ENCODE assay signal across 9 cellular contexts in the genomic region with DNA sequence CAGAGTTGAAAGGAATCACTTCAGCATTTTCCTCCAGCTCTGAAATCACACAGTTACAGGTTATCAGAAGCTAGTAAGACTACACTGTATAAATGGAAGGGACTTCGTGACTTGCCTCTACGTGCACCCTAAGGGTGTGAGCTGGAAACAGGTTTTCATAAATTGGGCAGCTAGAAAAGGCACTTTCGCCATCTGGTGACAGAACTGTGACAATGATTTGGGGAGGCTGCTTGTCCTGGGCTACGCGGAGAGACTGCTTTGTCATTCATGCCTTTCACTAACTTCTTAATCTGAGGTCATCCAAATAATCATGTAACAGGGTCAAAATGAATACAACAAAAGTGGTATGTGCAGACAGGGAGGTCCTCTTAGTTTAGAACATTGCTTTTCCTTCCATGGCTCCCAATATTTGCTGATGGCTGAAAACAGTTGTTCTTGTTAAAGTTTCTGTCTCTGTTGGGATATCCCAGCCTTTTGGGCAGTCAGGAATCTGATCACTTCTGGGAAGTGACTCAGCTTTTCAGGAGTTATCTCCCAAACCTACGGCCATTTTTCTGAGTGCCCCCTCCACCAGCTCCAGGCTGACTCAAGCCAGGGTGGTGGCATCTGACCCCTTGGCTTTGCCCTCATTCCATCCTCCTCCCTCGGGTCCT. TPM values are rescaled to one million over a fixed set of nuclear protein-coding genes. Genes with fewer than 3 reads are reported as not detected.
DNase-seq lines count a peak whose midpoint lies in the region; ATAC-seq, FAIRE-seq and TF ChIP-seq lines count a peak whose summit lies in the region.
"Had no signal": no experiment of that assay in that cellular context is flagged by ENCODE, and none has a peak within 500 bp of the region (broad histone marks: within the 10 kb centered on the region; RNA-seq: fewer than 3 reads in every experiment).

No MANE protein-coding gene starts in this region.

- H3K4me1 ChIP-seq in HepG2 (ENCODE audit: insufficient read depth, low read length) = no peaks in the 10 kb centered on the region

- WGBS in HepG2 (ENCODE audit: low lambda C conversion rate) = 4% methylated on average over 7 of the region's 7 CpGs

- in situ Hi-C loops in HepG2 (cut with HindIII; ENCODE audit: extremely low pct_ligation_motif_present, low pct_unique_long_range_greater_than_20kb) = no loop called here

- H3K9ac ChIP-seq in HepG2 (ENCODE audit: insufficient read depth, low read depth, low read length) = no peak overlapping the region

- H2AFZ ChIP-seq in HepG2 (ENCODE audit: low read length) = no peak overlapping the region

- H3K27me3 ChIP-seq in HepG2 (ENCODE audit: control insufficient read depth in 1 of 2, insufficient read depth in 2 of 2, low read length in 2 of 2) = no peaks in the 10 kb centered on the region

- no peak overlapping the region for H3K4me2 ChIP-seq in HepG2 (ENCODE audit: low read depth, low read length)

- CTCF ChIA-PET in HepG2 (lab: Yijun Ruan, JAX; ENCODE audit: low intra/inter-chr PET ratio, low total read pairs) = no interaction called here

- no peak for TF ChIP-seq EP300 in HepG2 (IDR thresholded peaks at IDR 0.05; ENCODE audit: low read depth in 2 of 2, low read length in 2 of 2)
- TF ChIP-seq EP300 in HepG2 (CRISPR knock-in tag; IDR thresholded peaks at IDR 0.05; ENCODE audit: borderline replicate concordance) = no peak

- TF ChIP-seq RAD21 in HepG2 (CRISPR knock-in tag; IDR thresholded peaks at IDR 0.05) = no peak

- H3K27ac ChIP-seq in HepG2 (ENCODE audit: extremely low read length, insufficient read depth, low read length) = no peak overlapping the region

- no peaks in the 10 kb centered on the region for H3K4me1 Mint-ChIP-seq in natural killer cell

- H3K4me3 ChIP-seq in HepG2 (replicated peaks in 1 of 3; ENCODE audit: insufficient read depth in 1 of 3, low read depth in 2 of 3, low read length in 3 of 3) = no peak overlapping the region

- peak; percentile 83 for ATAC-seq in GM19372 (IDR thresholded peaks at IDR 0.05; ENCODE audit: low read depth, unreplicated experiment)
- peak; percentile 92 for ATAC-seq in HG03432 (IDR thresholded peaks at IDR 0.05; ENCODE audit: unreplicated experiment)
- ATAC-seq in HepG2 = peak; percentile 83
- ATAC-seq in natural killer cell = no peak

- H3K9me3 ChIP-seq in HepG2 (ENCODE audit: low read length) = no peaks in the 10 kb centered on the region

- no peaks in the 10 kb centered on the region for H3K79me2 ChIP-seq in HepG2 (ENCODE audit: insufficient read depth, low read length)

- intact Hi-C loops in HepG2 (cut with micrococcal nuclease; ENCODE audit: unreplicated experiment) (loop anchor here (2.0 to 5.0 kb wide), 4 partner anchors 309 to 790 kb away; no protein-coding TSS in a partner anchor), natural killer cell (cut with micrococcal nuclease) (no loop called here)

- DNase-seq in DMS53 treated with DMSO at 0.1 percent for 48 hours (lab: John Stamatoyannopoulos, UW; ENCODE audit: unreplicated experiment) (peak; percentile 10), SKM-1 treated with dmso at 0.1 percent for 144 hours (lab: John Stamatoyannopoulos, UW; ENCODE audit: unreplicated experiment) (peak; percentile 42), HepG2 (ENCODE audit: low spot score) (peak; percentile 28), natural killer cell (no peak)
- DNase-seq in activated CD4-positive, CD25-positive, alpha-beta regulatory T cell treated with anti-CD3 and anti-CD28 coated beads, Interleukin-2, amount 50 U/mL, for 72 hours = no peak
- no peak for DNase-seq in activated naive CD4-positive, alpha-beta T cell treated with anti-CD3 and anti-CD28 coated beads, Interleukin-2, amount 50 U/mL, for 16 hours

- H3K4me3 Mint-ChIP-seq in natural killer cell = no peak overlapping the region

- H3K27me3 Mint-ChIP-seq in natural killer cell (ENCODE audit: low read depth in 2 of 2) = no peaks in the 10 kb centered on the region

- no peaks in the 10 kb centered on the region for H4K20me1 ChIP-seq in HepG2 (ENCODE audit: insufficient read depth, low read length)

- no TSS peak for BruUV-seq in HepG2 (replicated peaks; lab: Mats Ljungman, UMichigan)

- H3K36me3 ChIP-seq in HepG2 (replicated peaks in 1 of 2; ENCODE audit: control insufficient read depth in 1 of 2, insufficient read depth in 2 of 2, low read length in 2 of 2) = no peaks in the 10 kb centered on the region

- TF ChIP-seq CTCF in HepG2 (CRISPR knock-in tag; IDR thresholded peaks at IDR 0.05) (peak; percentile 64), natural killer cell (IDR thresholded peaks at IDR 0.05) (no peak)

- FAIRE-seq in HepG2 (lab: Jason Lieb, UNC) = peak; percentile 65
- FAIRE-seq: colon had no signal

- no peak overlapping the region for H3K27ac Mint-ChIP-seq in natural killer cell

- no peaks in the 10 kb centered on the region for H3K36me3 Mint-ChIP-seq in natural killer cell

- no peak for TF ChIP-seq POLR2A in HepG2 (IDR thresholded peaks at IDR 0.05; ENCODE audit: insufficient read depth in 1 of 2, low read depth in 2 of 2, low read length in 2 of 2)

- peaks cover 11% of the 10 kb centered on the region in 2 donors for H3K9me3 Mint-ChIP-seq in natural killer cell

- POLR2A ChIA-PET in HepG2 (lab: Yijun Ruan, JAX) = no interaction called here

TF ChIP-seq in HepG2, 621 proteins besides CTCF, POLR2A, EP300 and RAD21:
- TF ChIP-seq SRF (IDR thresholded peaks at IDR 0.05; ENCODE audit: low read depth, low read length) = no peak
- TF ChIP-seq SMC3 (IDR thresholded peaks at IDR 0.05; ENCODE audit: low read length) = peak; percentile 18; the same call in 1 of the 2 replicates
- no peak for TF ChIP-seq TBX2 (CRISPR knock-in tag; IDR thresholded peaks at IDR 0.05; ENCODE audit: borderline replicate concordance)
- peak; percentile 72 for TF ChIP-seq STAG1 (CRISPR knock-in tag; IDR thresholded peaks at IDR 0.05)
- TF ChIP-seq ZNF766 (CRISPR knock-in tag; IDR thresholded peaks at IDR 0.05; ENCODE audit: borderline replicate concordance) = no peak

RNA-seq across cellular contexts. Expression of a gene that starts 17.8 kb away (rescaled TPM):
- total RNA-seq in HepG2 (2016; rRNA removed; fragmentation: Illumina TruSeq; extraction: Trizol) (not detected in 2 replicates), natural killer cell (not detected)
- not detected in 2 replicates for total RNA-seq in HepG2 (2016; cell fraction: cytosol; rRNA removed; fragmentation: Illumina TruSeq; extraction: Trizol; ENCODE audit: low read depth)
- total RNA-seq in HepG2 (2016; cell fraction: insoluble cytoplasmic fraction; rRNA removed; fragmentation: Illumina TruSeq; extraction: Trizol) = not detected in 2 replicates
- total RNA-seq in HepG2 (2016; cell fraction: membrane; rRNA removed; fragmentation: Illumina TruSeq; extraction: Trizol) = not detected in 2 replicates
- total RNA-seq in HepG2 (2016; cell fraction: nucleus; rRNA removed; fragmentation: Illumina TruSeq; extraction: Trizol) = not detected in 2 replicates
- polyA plus RNA-seq in HepG2 (2011; rRNA removed) = not detected in 2 replicates
- polyA plus RNA-seq in HepG2 (2011; cell fraction: cytosol; rRNA removed) = not detected in 2 replicates
- polyA plus RNA-seq in HepG2 (2011; cell fraction: nucleus; rRNA removed) = not detected in 2 replicates
- not detected in 2 replicates for polyA plus RNA-seq in HepG2 (2012)
- polyA plus RNA-seq in HepG2 (2016; cell fraction: cytosol; fragmentation: Illumina TruSeq; extraction: Trizol; ENCODE audit: low read depth) = not detected in 2 replicates
- not detected in 2 replicates for polyA plus RNA-seq in HepG2 (2016; cell fraction: insoluble cytoplasmic fraction; fragmentation: Illumina TruSeq; extraction: Trizol; ENCODE audit: low read depth)
- polyA plus RNA-seq in HepG2 (2016; cell fraction: membrane; fragmentation: Illumina TruSeq; extraction: Trizol; ENCODE audit: low read depth) = not detected in 2 replicates
- polyA plus RNA-seq in HepG2 (2016; cell fraction: nucleus; fragmentation: Illumina TruSeq; extraction: Trizol; ENCODE audit: insufficient read depth, low read depth) = not detected in 2 replicates
- polyA minus RNA-seq in HepG2 (2011; rRNA and poly(A)+ RNA removed; ENCODE audit: low replicate concordance) = not detected in 2 replicates
- not detected in 2 replicates for polyA minus RNA-seq in HepG2 (2011; cell fraction: cytosol; rRNA and poly(A)+ RNA removed)
- not detected in 2 replicates for polyA minus RNA-seq in HepG2 (2011; cell fraction: nucleus; rRNA and poly(A)+ RNA removed)

Comparison
In these comparisons a context has a peak if more than half of its experiments do, and no peak if none do; other contexts are left out.
1. DNase-seq: peak in DMS53 treated with DMSO at 0.1 percent for 48 hours (single experiment), SKM-1 treated with dmso at 0.1 percent for 144 hours (single experiment) and HepG2 (single experiment); none in activated CD4-positive, CD25-positive, alpha-beta regulatory T cell treated with anti-CD3 and anti-CD28 coated beads, Interleukin-2, amount 50 U/mL, for 72 hours (single experiment), activated naive CD4-positive, alpha-beta T cell treated with anti-CD3 and anti-CD28 coated beads, Interleukin-2, amount 50 U/mL, for 16 hours (single experiment) and natural killer cell (single experiment).
2. ATAC-seq: peak in GM19372 (single experiment), HG03432 (single experiment) and HepG2 (single experiment); none in natural killer cell (0 of 3).